Comparison of ENCODE assay signal across 12 cellular contexts in genomic region chr22:24128631-24129601, GRCh38. TPM values are rescaled to one million over a fixed set of nuclear protein-coding genes. Genes with fewer than 3 reads are reported as not detected.
DNase-seq lines count a peak whose midpoint lies in the region; ATAC-seq and TF ChIP-seq lines count a peak whose summit lies in the region.
"Had no signal": no experiment of that assay in that cellular context is flagged by ENCODE, and none has a peak within 500 bp of the region (broad histone marks: within the 10 kb centered on the region; RNA-seq: fewer than 3 reads in every experiment).

No MANE protein-coding gene starts in this region.

- DNase-seq in SK-N-SH: no peak
- peak; percentile 76 for DNase-seq in NCI-H1092 (lab: John Stamatoyannopoulos, UW)
- no peak for DNase-seq in OCI-LY7 (ENCODE audit: low spot score)
- peak; percentile 64 for DNase-seq in osteoblast (ENCODE audit: insufficient read length, low spot score, missing footprints)
- no peak for DNase-seq in HFFc6
- no peak for DNase-seq in neural progenitor cell (ENCODE audit: low spot score)
- DNase-seq: ACHN; effector memory CD4-positive, alpha-beta T cell had no signal

- H3K4me3 Mint-ChIP-seq in HFFc6 (no peak overlapping the region), neural progenitor cell (no peak overlapping the region)

- BruUV-seq in OCI-LY7 (replicated peaks; lab: Mats Ljungman, UMichigan): no TSS peak

- no peak for TF ChIP-seq EP300 in SK-N-SH (IDR thresholded peaks at IDR 0.05; ENCODE audit: borderline replicate concordance in 1 of 2, low read depth in 1 of 2, low read length in 1 of 2)

- H4K20me1 ChIP-seq in SK-N-SH (ENCODE audit: insufficient read depth) (no peaks in the 10 kb centered on the region), OCI-LY7 (ENCODE audit: insufficient read depth, low read length) (no peaks in the 10 kb centered on the region), osteoblast (ENCODE audit: insufficient read depth, low read length) (peaks cover 16% of the 10 kb centered on the region), neural progenitor cell (ENCODE audit: low read depth) (no peaks in the 10 kb centered on the region)

- no peak overlapping the region for H3K27ac ChIP-seq in SK-N-SH (ENCODE audit: low read depth in 2 of 2, low read length in 1 of 2)
- no peak overlapping the region for H3K27ac ChIP-seq in OCI-LY7 (ENCODE audit: low read depth, low read length, poor library complexity, severe bottlenecking)
- H3K27ac ChIP-seq in osteoblast (ENCODE audit: low read depth, low read length): no peak overlapping the region
- no peak overlapping the region for H3K27ac ChIP-seq in neural progenitor cell
- H3K27ac ChIP-seq: RWPE1, uterus had no signal

- no peak overlapping the region for H3K9ac ChIP-seq in SK-N-SH
- H3K9ac ChIP-seq in neural progenitor cell: no peak overlapping the region

- H3K9me3 ChIP-seq in SK-N-SH (no peaks in the 10 kb centered on the region), OCI-LY7 (ENCODE audit: low read length) (no peaks in the 10 kb centered on the region), osteoblast (ENCODE audit: low read depth, low read length) (no peaks in the 10 kb centered on the region), neural progenitor cell (ENCODE audit: low read depth) (no peaks in the 10 kb centered on the region)
- H3K9me3 ChIP-seq: uterus had no signal

- H3K4me3 ChIP-seq in SK-N-SH (ENCODE audit: low read depth in 2 of 2, low read length in 1 of 2) (no peak overlapping the region), OCI-LY7 (ENCODE audit: low read depth, low read length, poor library complexity, severe bottlenecking) (no peak overlapping the region), osteoblast (ENCODE audit: insufficient read depth, low read length) (no peak overlapping the region), neural progenitor cell (no peak overlapping the region)
- H3K4me3 ChIP-seq: uterus had no signal

- H3K27me3 ChIP-seq in SK-N-SH (ENCODE audit: insufficient read depth) (no peaks in the 10 kb centered on the region), osteoblast (ENCODE audit: insufficient read depth, low read length) (no peaks in the 10 kb centered on the region), neural progenitor cell (no peaks in the 10 kb centered on the region)
- H3K27me3 ChIP-seq: uterus had no signal

- H3K4me1 Mint-ChIP-seq in HFFc6 (ENCODE audit: low read depth) (peaks cover 7% of the 10 kb centered on the region), neural progenitor cell (peaks cover 12% of the 10 kb centered on the region)

- ATAC-seq in SK-N-SH treated with all-trans-retinoic acid at 6 μM for 48 hours: no peak
- no peak for ATAC-seq in GM19328 (IDR thresholded peaks at IDR 0.05; ENCODE audit: unreplicated experiment)

- H3K9me2 ChIP-seq in SK-N-SH (no peaks in the 10 kb centered on the region), OCI-LY7 (ENCODE audit: insufficient read depth, low read length) (no peaks in the 10 kb centered on the region)

- H3K4me1 ChIP-seq in SK-N-SH (ENCODE audit: control insufficient read depth in 1 of 2, insufficient read depth in 2 of 2, low read depth in 1 of 2, low read length in 1 of 2): no peaks in the 10 kb centered on the region
- peaks cover 7% of the 10 kb centered on the region for H3K4me1 ChIP-seq in OCI-LY7 (ENCODE audit: insufficient read depth, low read length, poor library complexity, severe bottlenecking)
- peaks cover 3% of the 10 kb centered on the region for H3K4me1 ChIP-seq in osteoblast (ENCODE audit: insufficient read depth, low read length)
- no peaks in the 10 kb centered on the region for H3K4me1 ChIP-seq in neural progenitor cell
- H3K4me1 ChIP-seq: uterus had no signal

- no peak overlapping the region for H3K4me2 ChIP-seq in SK-N-SH
- H3K4me2 ChIP-seq in OCI-LY7 (ENCODE audit: low read length): no peak overlapping the region
- no peak overlapping the region for H3K4me2 ChIP-seq in osteoblast (ENCODE audit: insufficient read depth, low read length)
- H3K4me2 ChIP-seq in neural progenitor cell: no peak overlapping the region

- intact Hi-C loops in OCI-LY7 (cut with micrococcal nuclease; ENCODE audit: unreplicated experiment): no loop called here

- POLR2A ChIA-PET in SK-N-SH (lab: Yijun Ruan, JAX): no interaction called here
- POLR2A ChIA-PET in OCI-LY7 (lab: Charles Lee): interaction anchor here (0.5 to 0.9 kb wide), 2 partner anchors 11 to 67 kb away, joined by 3 to 4 read pairs; no protein-coding TSS in a partner anchor

- H3K27ac Mint-ChIP-seq in HFFc6 (no peak overlapping the region), neural progenitor cell (no peak overlapping the region)

- no peaks in the 10 kb centered on the region for H3K79me2 ChIP-seq in SK-N-SH (ENCODE audit: insufficient read depth)
- H3K79me2 ChIP-seq in OCI-LY7 (ENCODE audit: insufficient read depth, low read depth, low read length): no peaks in the 10 kb centered on the region
- H3K79me2 ChIP-seq in osteoblast (ENCODE audit: insufficient read depth, low read length): no peaks in the 10 kb centered on the region
- no peaks in the 10 kb centered on the region for H3K79me2 ChIP-seq in neural progenitor cell (ENCODE audit: low read depth)

- no peaks in the 10 kb centered on the region; the same call in 1 of the 2 replicates for H3K27me3 Mint-ChIP-seq in HFFc6 (ENCODE audit: insufficient read depth)
- peaks cover 4% of the 10 kb centered on the region for H3K27me3 Mint-ChIP-seq in neural progenitor cell (ENCODE audit: insufficient read depth, low read depth)

- H2AFZ ChIP-seq in SK-N-SH (ENCODE audit: low read depth) (no peak overlapping the region), OCI-LY7 (ENCODE audit: low read length) (no peak overlapping the region), osteoblast (ENCODE audit: low read length) (no peak overlapping the region), neural progenitor cell (replicated peaks) (no peak overlapping the region)

- H3K36me3 ChIP-seq in SK-N-SH (replicated peaks in 1 of 2; ENCODE audit: control insufficient read depth in 1 of 2, insufficient read depth in 2 of 2, low read length in 1 of 2): peaks cover 0 to 15% of the 10 kb centered on the region in 2 experiments
- H3K36me3 ChIP-seq in OCI-LY7 (ENCODE audit: insufficient read depth, low read length): peaks cover 16% of the 10 kb centered on the region
- peaks cover 5% of the 10 kb centered on the region for H3K36me3 ChIP-seq in osteoblast (ENCODE audit: insufficient read depth, low read length)
- H3K36me3 ChIP-seq in neural progenitor cell: no peaks in the 10 kb centered on the region
- H3K36me3 ChIP-seq: uterus had no signal

- CTCF ChIA-PET in SK-N-SH (lab: Yijun Ruan, JAX) (interaction anchor here (1.4 to 2.3 kb wide), 2 partner anchors 46 to 50 kb away, joined by 4 to 8 read pairs; no protein-coding TSS in a partner anchor), OCI-LY7 (lab: Charles Lee; ENCODE audit: unreplicated experiment) (no interaction called here)

- WGBS in SK-N-SH (ENCODE audit: low lambda C conversion rate): 94% methylated on average over 7 of the region's 10 CpGs

- H3F3A ChIP-seq in SK-N-SH (replicated peaks; ENCODE audit: insufficient read depth) (no peaks in the 10 kb centered on the region), neural progenitor cell (ENCODE audit: low read depth) (no peaks in the 10 kb centered on the region)

- no peak for TF ChIP-seq CTCF in SK-N-SH (IDR thresholded peaks at IDR 0.05)
- 0 out of 2 replicates have a peak, but pooled peaks have one; percentile 24 for TF ChIP-seq CTCF in OCI-LY7 (conservative IDR thresholded peaks at IDR 0.05; ENCODE audit: low read length)
- no peak for TF ChIP-seq CTCF in osteoblast (IDR thresholded peaks at IDR 0.05; ENCODE audit: extremely low read depth, low read depth, low read length)
- no peak for TF ChIP-seq CTCF in HFFc6 (IDR thresholded peaks at IDR 0.05)
- no peak for TF ChIP-seq CTCF in neural progenitor cell (IDR thresholded peaks at IDR 0.05)

- no peaks in the 10 kb centered on the region for H3K9me3 Mint-ChIP-seq in HFFc6
- no peaks in the 10 kb centered on the region for H3K9me3 Mint-ChIP-seq in neural progenitor cell

- H3K36me3 Mint-ChIP-seq in HFFc6 (ENCODE audit: low read depth): no peaks in the 10 kb centered on the region
- peaks cover 9% of the 10 kb centered on the region for H3K36me3 Mint-ChIP-seq in neural progenitor cell

- 0 out of 2 replicates have a peak, but pooled peaks have one; percentile 8 for TF ChIP-seq RAD21 in SK-N-SH (IDR thresholded peaks at IDR 0.05; ENCODE audit: low read length)

TF ChIP-seq in SK-N-SH, 30 proteins besides CTCF, POLR2A, EP300 and RAD21 (continues in another document):
- TF ChIP-seq MXI1 (IDR thresholded peaks at IDR 0.05; ENCODE audit: low read depth, low read length): no peak
- TF ChIP-seq ELF1 (IDR thresholded peaks at IDR 0.05): no peak
- TF ChIP-seq CHD2 (IDR thresholded peaks at IDR 0.05; ENCODE audit: low read length, partially characterized antibody): no peak

TF ChIP-seq in SK-N-SH treated with all-trans-retinoic acid at 6 μM for 48 hours, 23 proteins besides CTCF, POLR2A, EP300 and RAD21 (continues in another document):
- no peak for TF ChIP-seq ZNF565 (CRISPR knock-in tag; conservative IDR thresholded peaks at IDR 0.05; ENCODE audit: low read depth)
- TF ChIP-seq ZNF8 (CRISPR knock-in tag; IDR thresholded peaks at IDR 0.05): no peak
- no peak for TF ChIP-seq ESRRG (CRISPR knock-in tag; IDR thresholded peaks at IDR 0.05)
- no peak for TF ChIP-seq CREB5 (CRISPR knock-in tag; IDR thresholded peaks at IDR 0.05; ENCODE audit: low read depth)

RNA-seq across cellular contexts. Expression of gene SUSD2, which starts 52.4 kb away (rescaled TPM):
- 0.76 and 0.82 TPM in 2 replicates for polyA plus RNA-seq in SK-N-SH (2012; rRNA removed)
- polyA plus RNA-seq in SK-N-SH (2012; cell fraction: cytosol; rRNA removed): 0.18 and 0.26 TPM in 2 replicates
- 1.7 and 2.2 TPM in 2 replicates for polyA plus RNA-seq in SK-N-SH (2012; cell fraction: nucleus; rRNA removed)
- total RNA-seq in OCI-LY7 (2014; rRNA removed; shearing (Covaris generic)): 0.41 and 0.54 TPM in 2 replicates
- 0.38 and 0.39 TPM in 2 replicates for total RNA-seq in OCI-LY7 (2022)
- total RNA-seq in osteoblast: 0.72 and 2.4 TPM in 2 replicates
- total RNA-seq in HFFc6 (2021; fragmentation: NEBNext Ultra II Directional; extraction: Animal tissue kit (Norgen Biotek cat#: 25700)): under 1 TPM; 0.11 to 0.24 (median 0.19) TPM
- 0.02 and 0.25 TPM in 2 replicates for total RNA-seq in neural progenitor cell (ENCODE audit: low replicate concordance)

Comparison
In these comparisons a context has a peak if more than half of its experiments do, and no peak if none do; other contexts are left out.
1. DNase-seq: peak in NCI-H1092 (single experiment) and osteoblast (single experiment); none in SK-N-SH (single experiment), OCI-LY7 (single experiment), HFFc6 (single experiment) and neural progenitor cell (single experiment).